In the genomic region with DNA sequence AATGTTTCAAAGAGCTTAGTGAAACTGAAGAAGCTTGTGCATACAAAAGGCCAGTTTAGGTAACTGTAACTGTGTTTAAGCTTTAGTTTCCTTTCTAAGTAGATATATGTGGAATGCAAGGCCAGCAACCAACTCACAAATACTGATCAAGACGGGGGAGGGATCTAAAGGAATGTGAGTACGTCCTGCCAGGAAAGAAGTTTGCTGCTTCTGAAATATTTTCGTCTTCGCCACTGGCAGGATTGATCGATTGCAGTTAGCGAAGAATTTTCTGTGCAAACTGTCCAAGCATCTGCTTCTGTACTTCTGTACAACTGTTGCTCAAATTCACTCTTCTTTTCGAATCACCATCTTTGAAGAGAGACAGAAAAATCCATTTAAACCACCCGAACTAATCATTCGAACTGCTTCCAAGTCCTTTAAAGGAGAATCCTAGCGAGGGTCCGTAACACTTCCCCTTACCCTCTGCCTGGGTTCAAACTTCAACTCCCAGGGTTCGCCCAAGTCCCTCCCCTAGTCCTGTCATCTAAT, we compare ENCODE assay signal across 8 cellular contexts. TPM values are rescaled to one million over a fixed set of nuclear protein-coding genes. Genes with fewer than 3 reads are reported as not detected.
DNase-seq lines count a peak whose midpoint lies in the region; ATAC-seq, FAIRE-seq and TF ChIP-seq lines count a peak whose summit lies in the region.

No MANE protein-coding gene starts in this region.

- H4K20me1 ChIP-seq in hepatocyte (ENCODE audit: insufficient read depth, poor library complexity, severe bottlenecking), result no peaks in the 10 kb centered on the region

- H3K4me2 ChIP-seq in A549, result peak overlapping the region; percentile 95; the same call in 2 of the 3 replicates
- peak overlapping the region; percentile 77 for H3K4me2 ChIP-seq in hepatocyte

- H3K27me3 ChIP-seq in hepatocyte, result no peaks in the 10 kb centered on the region

- H3K36me3 Mint-ChIP-seq in activated B cell treated with CpG ODN at 0.5 μM for 24 hours (ENCODE audit: low read depth), result peaks cover 8% of the 10 kb centered on the region

- POLR2A ChIA-PET in A549 (lab: Yijun Ruan, JAX) (no interaction called here), activated B cell treated with CpG ODN at 0.5 μM for 24 hours (lab: Charles Lee) (interaction anchor here (0.6 to 0.7 kb wide), 2 partner anchors 15 to 31 kb away, joined by 3 read pairs; no protein-coding TSS in a partner anchor)

- CTCF ChIA-PET in A549 (lab: Yijun Ruan, JAX) (no interaction called here), activated B cell treated with CpG ODN at 0.5 μM for 24 hours (lab: Charles Lee) (no interaction called here)

- no peak for DNase-seq in A549 (ENCODE audit: low read depth in 1 of 2, low spot score in 1 of 2)
- no peak for DNase-seq in activated B cell treated with CpG ODN at 0.5 μM for 24 hours
- peak; percentile 13 for DNase-seq in hepatocyte (ENCODE audit: low spot score)
- DNase-seq in stimulated activated naive CD8-positive, alpha-beta T cell treated with anti-CD3 and anti-CD28 coated beads, Interleukin-15, amount 100 ng/mL, for 72 hours, result no peak
- DNase-seq in NCI-H524 treated with DMSO at 0.1 percent for 48 hours (lab: John Stamatoyannopoulos, UW), result no peak
- no peak for DNase-seq in iPS-NIHi11 (ENCODE audit: low spot score)

- H3K27me3 Mint-ChIP-seq in activated B cell treated with CpG ODN at 0.5 μM for 24 hours, result no peaks in the 10 kb centered on the region
- no peaks in the 10 kb centered on the region for H3K27me3 Mint-ChIP-seq in stimulated activated naive CD8-positive, alpha-beta T cell treated with anti-CD3 and anti-CD28 coated beads, Interleukin-15, amount 100 ng/mL, for 72 hours

- peak overlapping the region; percentile 99 for H3K27ac Mint-ChIP-seq in activated B cell treated with CpG ODN at 0.5 μM for 24 hours
- peak overlapping the region; percentile 98 to 99 for H3K27ac Mint-ChIP-seq in stimulated activated naive CD8-positive, alpha-beta T cell treated with anti-CD3 and anti-CD28 coated beads, Interleukin-15, amount 100 ng/mL, for 72 hours

- H3K4me3 Mint-ChIP-seq in activated B cell treated with CpG ODN at 0.5 μM for 24 hours, result peak overlapping the region; percentile 98
- H3K4me3 Mint-ChIP-seq in stimulated activated naive CD8-positive, alpha-beta T cell treated with anti-CD3 and anti-CD28 coated beads, Interleukin-15, amount 100 ng/mL, for 72 hours, result peak overlapping the region; percentile 98 to 100

- peaks cover 27% of the 10 kb centered on the region for H3K4me1 Mint-ChIP-seq in activated B cell treated with CpG ODN at 0.5 μM for 24 hours
- peaks cover 36% of the 10 kb centered on the region for H3K4me1 Mint-ChIP-seq in stimulated activated naive CD8-positive, alpha-beta T cell treated with anti-CD3 and anti-CD28 coated beads, Interleukin-15, amount 100 ng/mL, for 72 hours

- no peaks in the 10 kb centered on the region for H3K36me3 ChIP-seq in hepatocyte (replicated peaks; ENCODE audit: insufficient read depth, low read depth)

- no peak for TF ChIP-seq EP300 in A549 (IDR thresholded peaks at IDR 0.05)

- H3K9me3 Mint-ChIP-seq in activated B cell treated with CpG ODN at 0.5 μM for 24 hours, result no peaks in the 10 kb centered on the region
- H3K9me3 Mint-ChIP-seq in stimulated activated naive CD8-positive, alpha-beta T cell treated with anti-CD3 and anti-CD28 coated beads, Interleukin-15, amount 100 ng/mL, for 72 hours, result no peaks in the 10 kb centered on the region

- WGBS in A549 (ENCODE audit: missing lambda C conversion rate), result 79% methylated on average over 12 of the region's 12 CpGs
- WGBS in hepatocyte (ENCODE audit: low lambda C conversion rate, missing lambda C conversion rate), result 48% methylated on average over 12 of the region's 12 CpGs

- no peaks in the 10 kb centered on the region for H3K9me2 ChIP-seq in hepatocyte (replicated peaks; ENCODE audit: insufficient read depth)

- no peaks in the 10 kb centered on the region for H3K79me2 ChIP-seq in hepatocyte

- intact Hi-C loops in activated B cell treated with CpG ODN at 0.5 μM for 24 hours (cut with micrococcal nuclease), result loop anchor here (1.0 to 5.0 kb wide), 4 partner anchors 36 to 223 kb away; a partner anchor contains a TSS

- no peak for TF ChIP-seq POLR2A in A549 (IDR thresholded peaks at IDR 0.05; ENCODE audit: low read length)

- H3K4me1 ChIP-seq in A549 (0 out of 3 replicates have a peak, but pooled peaks cover 5% of the 10 kb centered on the region), hepatocyte (ENCODE audit: insufficient read depth) (no peaks in the 10 kb centered on the region)

- H2AFZ ChIP-seq in hepatocyte, result peak overlapping the region; percentile 65

- TF ChIP-seq RAD21 in A549 (conservative IDR thresholded peaks at IDR 0.05 in 1 of 2, IDR thresholded peaks at IDR 0.05 in 1 of 2), result no peak

- FAIRE-seq in A549 (lab: Jason Lieb, UNC), result no peak

- TF ChIP-seq CTCF in A549 (IDR thresholded peaks at IDR 0.05) (no peak), activated B cell treated with CpG ODN at 0.5 μM for 24 hours (IDR thresholded peaks at IDR 0.05) (no peak), hepatocyte (IDR thresholded peaks at IDR 0.05; ENCODE audit: poor library complexity) (no peak)

- H3K9me3 ChIP-seq in A549, result no peaks in the 10 kb centered on the region
- no peaks in the 10 kb centered on the region for H3K9me3 ChIP-seq in hepatocyte (ENCODE audit: low read depth)

- H3K4me3 ChIP-seq in A549 (no peak overlapping the region; the same call in 2 of the 3 replicates), hepatocyte (peak overlapping the region; percentile 42)

- ATAC-seq in A549, result no peak
- peak; percentile 2 for ATAC-seq in GM19324 (IDR thresholded peaks at IDR 0.05; ENCODE audit: low FRiP score, unreplicated experiment)
- ATAC-seq in activated B cell treated with CpG ODN at 0.5 μM for 24 hours (ENCODE audit: low read depth), result no peak
- ATAC-seq in stimulated activated naive CD8-positive, alpha-beta T cell treated with anti-CD3 and anti-CD28 coated beads, Interleukin-15, amount 100 ng/mL, for 72 hours, result no peak
- ATAC-seq in HG03280 (IDR thresholded peaks at IDR 0.05; ENCODE audit: unreplicated experiment), result no peak

- H3K27ac ChIP-seq in A549 (no peak overlapping the region), hepatocyte (peak overlapping the region; percentile 93)

TF ChIP-seq in A549, 52 proteins besides CTCF, POLR2A, EP300 and RAD21 (continues in another document):
- no peak for TF ChIP-seq TP53 (CRISPR knock-in tag; IDR thresholded peaks at IDR 0.05)
- no peak for TF ChIP-seq MAZ (IDR thresholded peaks at IDR 0.05; ENCODE audit: borderline replicate concordance, low read depth, low read length)
- no peak for TF ChIP-seq TFCP2L1 (CRISPR knock-in tag; IDR thresholded peaks at IDR 0.05)
- TF ChIP-seq NPAS2 (CRISPR knock-in tag; IDR thresholded peaks at IDR 0.05; ENCODE audit: borderline replicate concordance), result no peak
- TF ChIP-seq EHMT2 (IDR thresholded peaks at IDR 0.05; ENCODE audit: low read depth), result no peak
- TF ChIP-seq POLR2AphosphoS2 (conservative IDR thresholded peaks at IDR 0.05; ENCODE audit: low read length), result no peak
- TF ChIP-seq, protein P1, sequence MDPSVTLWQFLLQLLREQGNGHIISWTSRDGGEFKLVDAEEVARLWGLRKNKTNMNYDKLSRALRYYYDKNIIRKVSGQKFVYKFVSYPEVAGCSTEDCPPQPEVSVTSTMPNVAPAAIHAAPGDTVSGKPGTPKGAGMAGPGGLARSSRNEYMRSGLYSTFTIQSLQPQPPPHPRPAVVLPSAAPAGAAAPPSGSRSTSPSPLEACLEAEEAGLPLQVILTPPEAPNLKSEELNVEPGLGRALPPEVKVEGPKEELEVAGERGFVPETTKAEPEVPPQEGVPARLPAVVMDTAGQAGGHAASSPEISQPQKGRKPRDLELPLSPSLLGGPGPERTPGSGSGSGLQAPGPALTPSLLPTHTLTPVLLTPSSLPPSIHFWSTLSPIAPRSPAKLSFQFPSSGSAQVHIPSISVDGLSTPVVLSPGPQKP (IDR thresholded peaks at IDR 0.05; ENCODE audit: low read depth, low read length), result no peak
- TF ChIP-seq, protein P2, sequence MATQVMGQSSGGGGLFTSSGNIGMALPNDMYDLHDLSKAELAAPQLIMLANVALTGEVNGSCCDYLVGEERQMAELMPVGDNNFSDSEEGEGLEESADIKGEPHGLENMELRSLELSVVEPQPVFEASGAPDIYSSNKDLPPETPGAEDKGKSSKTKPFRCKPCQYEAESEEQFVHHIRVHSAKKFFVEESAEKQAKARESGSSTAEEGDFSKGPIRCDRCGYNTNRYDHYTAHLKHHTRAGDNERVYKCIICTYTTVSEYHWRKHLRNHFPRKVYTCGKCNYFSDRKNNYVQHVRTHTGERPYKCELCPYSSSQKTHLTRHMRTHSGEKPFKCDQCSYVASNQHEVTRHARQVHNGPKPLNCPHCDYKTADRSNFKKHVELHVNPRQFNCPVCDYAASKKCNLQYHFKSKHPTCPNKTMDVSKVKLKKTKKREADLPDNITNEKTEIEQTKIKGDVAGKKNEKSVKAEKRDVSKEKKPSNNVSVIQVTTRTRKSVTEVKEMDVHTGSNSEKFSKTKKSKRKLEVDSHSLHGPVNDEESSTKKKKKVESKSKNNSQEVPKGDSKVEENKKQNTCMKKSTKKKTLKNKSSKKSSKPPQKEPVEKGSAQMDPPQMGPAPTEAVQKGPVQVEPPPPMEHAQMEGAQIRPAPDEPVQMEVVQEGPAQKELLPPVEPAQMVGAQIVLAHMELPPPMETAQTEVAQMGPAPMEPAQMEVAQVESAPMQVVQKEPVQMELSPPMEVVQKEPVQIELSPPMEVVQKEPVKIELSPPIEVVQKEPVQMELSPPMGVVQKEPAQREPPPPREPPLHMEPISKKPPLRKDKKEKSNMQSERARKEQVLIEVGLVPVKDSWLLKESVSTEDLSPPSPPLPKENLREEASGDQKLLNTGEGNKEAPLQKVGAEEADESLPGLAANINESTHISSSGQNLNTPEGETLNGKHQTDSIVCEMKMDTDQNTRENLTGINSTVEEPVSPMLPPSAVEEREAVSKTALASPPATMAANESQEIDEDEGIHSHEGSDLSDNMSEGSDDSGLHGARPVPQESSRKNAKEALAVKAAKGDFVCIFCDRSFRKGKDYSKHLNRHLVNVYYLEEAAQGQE (IDR thresholded peaks at IDR 0.05), result no peak
- TF ChIP-seq KDM1A (IDR thresholded peaks at IDR 0.05; ENCODE audit: low read depth), result no peak
- no peak for TF ChIP-seq NFE2L2 (conservative IDR thresholded peaks at IDR 0.05; ENCODE audit: low read length)

RNA-seq across cellular contexts. Expression of a gene that starts 0.4 kb away (rescaled TPM):
- polyA plus RNA-seq in A549 (2011; rRNA removed) (0.40 and 0.46 TPM in 2 replicates), A549 (2017; fragmentation: RNase III; extraction: RNeasy Plus Mini Kit Qiagen cat#74134 plus additional on column Dnase treatment) (0.16 to 0.30 TPM (median 0.19 TPM) in 3 replicates), hepatocyte (8.1 and 9.2 TPM in 2 replicates)
- polyA plus RNA-seq in A549 (2012; cell fraction: cytosol; rRNA removed), result 0.03 and 0.07 TPM in 2 replicates
- polyA plus RNA-seq in A549 (2012; cell fraction: nucleus; rRNA removed), result 0.10 and 0.15 TPM in 2 replicates
- 0.12 and 0.24 TPM in 2 replicates for polyA minus RNA-seq in A549 (2011; rRNA and poly(A)+ RNA removed)
- total RNA-seq in activated B cell treated with CpG ODN at 0.5 μM for 24 hours (23.3 and 24.6 TPM in 2 replicates), hepatocyte (12.3 and 17.3 TPM in 2 replicates)
